Comparison of ENCODE assay signal across 22 cellular contexts in genomic region chr3:144270100-144270499, GRCh38.
DNase-seq lines count a peak whose midpoint lies in the region; ATAC-seq lines count a peak whose summit lies in the region.
"Had no signal": no experiment of that assay in that cellular context is flagged by ENCODE, and none has a peak within 500 bp of the region (broad histone marks: within the 10 kb centered on the region; RNA-seq: fewer than 3 reads in every experiment).

No MANE protein-coding gene starts in this region.

- no peaks in the 10 kb centered on the region for H3K9me3 Mint-ChIP-seq in effector memory CD8-positive, alpha-beta T cell
- H3K9me3 Mint-ChIP-seq: activated T-cell treated with anti-CD3 and anti-CD28 coated beads, Interleukin-2, amount 50 U/mL, for 72 hours; CD4-positive, alpha-beta T cell; dendritic cell treated with granulocyte-macrophage colony-stimulating factor and Interleukin-4, amounts not matched to agents 40 ng/mL and 50 ng/mL, for 4 days; stimulated activated memory B cell treated with anti-CD40 and anti-IgM and Interleukin-4, amounts not matched to agents 10 μg/mL and 1 μg/mL and 100 μg/mL, for 72 hours; T-helper 2 cell treated with Interferon-gamma antibody and Interleukin-4, amounts not matched to agents 5 μg/mL and 100 μg/mL, for 36 hours had no signal

- H3K27me3 Mint-ChIP-seq in effector memory CD8-positive, alpha-beta T cell = peaks cover 0 to 6% of the 10 kb centered on the region in 2 donors
- H3K27me3 Mint-ChIP-seq: dendritic cell treated with granulocyte-macrophage colony-stimulating factor and Interleukin-4, amounts not matched to agents 40 ng/mL and 50 ng/mL, for 4 days; stimulated activated memory B cell treated with anti-CD40 and anti-IgM and Interleukin-4, amounts not matched to agents 10 μg/mL and 1 μg/mL and 100 μg/mL, for 72 hours had no signal

- peak overlapping the region; percentile 47 for H3K4me2 ChIP-seq in BLaER1

- H3K9ac ChIP-seq in BLaER1 = no peak overlapping the region

- DNase-seq in MV-4-11 (lab: John Stamatoyannopoulos, UW) (peak; percentile 91), midbrain (lab: John Stamatoyannopoulos, UW) (peak; percentile 4), NCI-H510A (lab: John Stamatoyannopoulos, UW) (no peak), T-helper 1 cell (no peak), activated gamma-delta T cell treated with Interleukin-2 at 50 U/mL for 16 hours (no peak)
- no peak for DNase-seq in effector memory CD8-positive, alpha-beta T cell
- DNase-seq: activated CD8-positive, alpha-beta memory T cell treated with anti-CD3 and anti-CD28 coated beads for 24 hours; activated T-cell treated with anti-CD3 and anti-CD28 coated beads, Interleukin-2, amount 50 U/mL, for 72 hours; brain microvascular endothelial cell; CD4-positive, alpha-beta T cell; DMS79; left colon; MG63; NCI-H187; retina; SIG-M5 had no signal

- no peaks in the 10 kb centered on the region for H3K36me3 ChIP-seq in BLaER1
- H3K36me3 ChIP-seq: brain microvascular endothelial cell, MG63 had no signal

- peaks cover 28% of the 10 kb centered on the region for H3K4me1 ChIP-seq in BLaER1

- peak; percentile 73 for ATAC-seq in GM21529 (IDR thresholded peaks at IDR 0.05; ENCODE audit: unreplicated experiment)
- no peak for ATAC-seq in effector memory CD8-positive, alpha-beta T cell (replicated peaks)
- ATAC-seq: activated T-cell treated with anti-CD3 and anti-CD28 coated beads, Interleukin-2, amount 50 U/mL, for 72 hours; left colon; stimulated activated memory B cell treated with anti-CD40 and anti-IgM and Interleukin-4, amounts not matched to agents 10 μg/mL and 1 μg/mL and 100 μg/mL, for 72 hours had no signal

- no peak overlapping the region for H3K4me3 Mint-ChIP-seq in effector memory CD8-positive, alpha-beta T cell
- H3K4me3 Mint-ChIP-seq: activated T-cell treated with anti-CD3 and anti-CD28 coated beads, Interleukin-2, amount 50 U/mL, for 72 hours; CD4-positive, alpha-beta T cell; dendritic cell treated with granulocyte-macrophage colony-stimulating factor and Interleukin-4, amounts not matched to agents 40 ng/mL and 50 ng/mL, for 4 days; stimulated activated memory B cell treated with anti-CD40 and anti-IgM and Interleukin-4, amounts not matched to agents 10 μg/mL and 1 μg/mL and 100 μg/mL, for 72 hours; T-helper 2 cell treated with Interferon-gamma antibody and Interleukin-4, amounts not matched to agents 5 μg/mL and 100 μg/mL, for 36 hours had no signal

- H3K9me3 ChIP-seq in BLaER1 = no peaks in the 10 kb centered on the region
- H3K9me3 ChIP-seq: MG63 had no signal

- no peak overlapping the region for H3K4me3 ChIP-seq in BLaER1
- H3K4me3 ChIP-seq: MG63 had no signal

- no peaks in the 10 kb centered on the region for H3K27me3 ChIP-seq in BLaER1
- H3K27me3 ChIP-seq: brain microvascular endothelial cell, MG63 had no signal

- H3K36me3 Mint-ChIP-seq in effector memory CD8-positive, alpha-beta T cell (ENCODE audit: insufficient read depth) = no peaks in the 10 kb centered on the region
- H3K36me3 Mint-ChIP-seq: stimulated activated memory B cell treated with anti-CD40 and anti-IgM and Interleukin-4, amounts not matched to agents 10 μg/mL and 1 μg/mL and 100 μg/mL, for 72 hours had no signal

- no peak overlapping the region for H3K27ac ChIP-seq in BLaER1
- H3K27ac ChIP-seq: brain microvascular endothelial cell, epithelial cell of prostate had no signal

- H3K27ac Mint-ChIP-seq in effector memory CD8-positive, alpha-beta T cell = no peak overlapping the region
- H3K27ac Mint-ChIP-seq: activated T-cell treated with anti-CD3 and anti-CD28 coated beads, Interleukin-2, amount 50 U/mL, for 72 hours; CD4-positive, alpha-beta T cell; dendritic cell treated with granulocyte-macrophage colony-stimulating factor and Interleukin-4, amounts not matched to agents 40 ng/mL and 50 ng/mL, for 4 days; stimulated activated memory B cell treated with anti-CD40 and anti-IgM and Interleukin-4, amounts not matched to agents 10 μg/mL and 1 μg/mL and 100 μg/mL, for 72 hours; T-helper 2 cell treated with Interferon-gamma antibody and Interleukin-4, amounts not matched to agents 5 μg/mL and 100 μg/mL, for 36 hours had no signal

- no peaks in the 10 kb centered on the region for H4K20me1 ChIP-seq in BLaER1

- H3K4me1 Mint-ChIP-seq in effector memory CD8-positive, alpha-beta T cell (ENCODE audit: low read depth in 2 of 2) = no peaks in the 10 kb centered on the region

Comparison
In these comparisons a context has a peak if more than half of its experiments do, and no peak if none do; other contexts are left out.
1. DNase-seq: peak in MV-4-11 (single experiment) and midbrain (single experiment); none in NCI-H510A (single experiment), T-helper 1 cell (0 of 5), effector memory CD8-positive, alpha-beta T cell (0 of 3) and activated gamma-delta T cell treated with Interleukin-2 at 50 U/mL for 16 hours (single experiment).